10 cellular contexts compared by ENCODE assay signal in genomic region chr9:16575142-16575877, GRCh38.
DNase-seq lines count a peak whose midpoint lies in the region; ATAC-seq and TF ChIP-seq lines count a peak whose summit lies in the region.
"Had no signal": no experiment of that assay in that cellular context is flagged by ENCODE, and none has a peak within 500 bp of the region (broad histone marks: within the 10 kb centered on the region; RNA-seq: fewer than 3 reads in every experiment).

No MANE protein-coding gene starts in this region.

- no peak overlapping the region for H3K4me3 Mint-ChIP-seq in natural killer cell
- no peak overlapping the region for H3K4me3 Mint-ChIP-seq in stimulated activated effector memory CD8-positive, alpha-beta T cell treated with anti-CD3 and anti-CD28 coated beads, Interleukin-12 subunit alpha, Interleukin-12 subunit beta, amount 100 ng/mL, for 72 hours
- H3K4me3 Mint-ChIP-seq: CD4-positive, alpha-beta memory T cell had no signal

- no peaks in the 10 kb centered on the region for H3K9me3 ChIP-seq in HUES48 (ENCODE audit: control insufficient read depth, insufficient read depth, low read length)
- H3K9me3 ChIP-seq in WERI-Rb-1 (ENCODE audit: severe bottlenecking), result no peaks in the 10 kb centered on the region

- ATAC-seq in natural killer cell, result no peak
- no peak for ATAC-seq in stimulated activated effector memory CD8-positive, alpha-beta T cell treated with anti-CD3 and anti-CD28 coated beads, Interleukin-12 subunit alpha, Interleukin-12 subunit beta, amount 100 ng/mL, for 72 hours
- no peak for ATAC-seq in HG02870 (IDR thresholded peaks at IDR 0.05; ENCODE audit: unreplicated experiment)

- TF ChIP-seq CTCF in AG09319 (IDR thresholded peaks at IDR 0.05; ENCODE audit: low read depth, low read length) (peak; percentile 22), WERI-Rb-1 (IDR thresholded peaks at IDR 0.05; ENCODE audit: low read depth, low read length) (peak; percentile 53), natural killer cell (IDR thresholded peaks at IDR 0.05) (no peak)

- no peaks in the 10 kb centered on the region for H3K36me3 ChIP-seq in HUES48 (ENCODE audit: control insufficient read depth, insufficient read depth, low read length)
- no peaks in the 10 kb centered on the region for H3K36me3 ChIP-seq in WERI-Rb-1

- no peaks in the 10 kb centered on the region for H3K36me3 Mint-ChIP-seq in natural killer cell
- H3K36me3 Mint-ChIP-seq in stimulated activated effector memory CD8-positive, alpha-beta T cell treated with anti-CD3 and anti-CD28 coated beads, Interleukin-12 subunit alpha, Interleukin-12 subunit beta, amount 100 ng/mL, for 72 hours, result no peaks in the 10 kb centered on the region
- H3K36me3 Mint-ChIP-seq: CD4-positive, alpha-beta memory T cell had no signal

- H3K4me3 ChIP-seq in HUES48 (ENCODE audit: low read depth, low read length) (no peak overlapping the region), WERI-Rb-1 (ENCODE audit: low read depth, low read length) (no peak overlapping the region)

- 0 out of 2 replicates have a peak overlapping the region, but pooled peaks have one; percentile 22 for H3K9ac ChIP-seq in HUES48 (ENCODE audit: low read depth, low read length)

- no peaks in the 10 kb centered on the region for H3K27me3 Mint-ChIP-seq in natural killer cell (ENCODE audit: low read depth in 2 of 2)
- H3K27me3 Mint-ChIP-seq: CD4-positive, alpha-beta memory T cell had no signal

- DNase-seq in AG09319 (ENCODE audit: extremely low read depth, low read depth) (peak; percentile 10), WERI-Rb-1 (no peak), left kidney (ENCODE audit: low read depth, low spot score) (peak; percentile 33), natural killer cell (no peak), NCI-H2081 treated with DMSO at 0.1 percent for 48 hours (lab: John Stamatoyannopoulos, UW) (no peak)
- DNase-seq in stimulated activated effector memory CD8-positive, alpha-beta T cell treated with anti-CD3 and anti-CD28 coated beads, Interleukin-12 subunit alpha, Interleukin-12 subunit beta, amount 100 ng/mL, for 72 hours (ENCODE audit: low spot score in 2 of 2), result no peak
- DNase-seq: CD4-positive, alpha-beta memory T cell; NCI-H446 treated with DMSO at 0.1 percent for 48 hours had no signal

- H3K4me1 ChIP-seq in HUES48 (ENCODE audit: control insufficient read depth, insufficient read depth, low read length), result peaks cover 48% of the 10 kb centered on the region

- intact Hi-C loops in natural killer cell (cut with micrococcal nuclease), result no loop called here

- H3K27me3 ChIP-seq in HUES48 (ENCODE audit: control insufficient read depth, insufficient read depth, low read length), result no peaks in the 10 kb centered on the region
- H3K27me3 ChIP-seq in WERI-Rb-1 (ENCODE audit: insufficient read depth, low read depth, severe bottlenecking), result no peaks in the 10 kb centered on the region

- H3K27ac Mint-ChIP-seq in natural killer cell, result no peak overlapping the region
- no peak overlapping the region for H3K27ac Mint-ChIP-seq in stimulated activated effector memory CD8-positive, alpha-beta T cell treated with anti-CD3 and anti-CD28 coated beads, Interleukin-12 subunit alpha, Interleukin-12 subunit beta, amount 100 ng/mL, for 72 hours

- peaks cover 0 to 17% of the 10 kb centered on the region in 2 donors for H3K4me1 Mint-ChIP-seq in natural killer cell
- no peaks in the 10 kb centered on the region for H3K4me1 Mint-ChIP-seq in stimulated activated effector memory CD8-positive, alpha-beta T cell treated with anti-CD3 and anti-CD28 coated beads, Interleukin-12 subunit alpha, Interleukin-12 subunit beta, amount 100 ng/mL, for 72 hours
- H3K4me1 Mint-ChIP-seq: CD4-positive, alpha-beta memory T cell had no signal

- H3K27ac ChIP-seq in HUES48 (ENCODE audit: low read depth, low read length) (peak overlapping the region; percentile 2), WERI-Rb-1 (no peak overlapping the region)

- no peaks in the 10 kb centered on the region for H3K9me3 Mint-ChIP-seq in natural killer cell
- H3K9me3 Mint-ChIP-seq in stimulated activated effector memory CD8-positive, alpha-beta T cell treated with anti-CD3 and anti-CD28 coated beads, Interleukin-12 subunit alpha, Interleukin-12 subunit beta, amount 100 ng/mL, for 72 hours, result peaks cover 3% of the 10 kb centered on the region

Comparison
In these comparisons a context has a peak if more than half of its experiments do, and no peak if none do; other contexts are left out.
1. DNase-seq: peak in AG09319 (single experiment) and left kidney (single experiment); none in WERI-Rb-1 (single experiment), natural killer cell (single experiment), stimulated activated effector memory CD8-positive, alpha-beta T cell treated with anti-CD3 and anti-CD28 coated beads, Interleukin-12 subunit alpha, Interleukin-12 subunit beta, amount 100 ng/mL, for 72 hours (0 of 2) and NCI-H2081 treated with DMSO at 0.1 percent for 48 hours (single experiment).